In the genomic region with DNA sequence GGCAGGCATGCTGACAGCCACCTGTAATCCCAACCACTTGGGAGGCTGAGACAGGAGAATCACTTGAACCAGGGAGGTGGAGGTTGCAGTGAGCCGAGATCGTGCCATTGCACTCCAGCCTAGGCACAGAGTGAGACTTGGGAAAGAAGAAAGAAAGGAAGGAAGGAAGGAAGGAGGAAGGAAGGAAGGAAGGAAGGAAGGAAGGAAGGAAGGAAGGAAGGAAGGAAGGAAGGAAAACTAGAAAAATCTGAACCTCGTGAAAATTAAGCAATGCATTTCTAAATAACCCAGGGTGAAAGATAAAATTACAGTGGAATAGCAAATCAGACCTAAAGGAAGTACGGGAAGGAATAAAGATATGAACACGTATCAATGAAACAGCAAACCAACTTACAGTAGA, we compare ENCODE assay signal across 2 cellular contexts.
TF ChIP-seq lines count a peak whose summit lies in the region.

No MANE protein-coding gene starts in this region.

TF ChIP-seq in HEK293, 187 proteins besides CTCF, POLR2A, EP300 and RAD21:
- TF ChIP-seq ZNF366 (tag by site-specific recombination; conservative IDR thresholded peaks at IDR 0.05), result peak; percentile 92

TF ChIP-seq in HepG2, 621 proteins besides CTCF, POLR2A, EP300 and RAD21:
- TF ChIP-seq, protein P1, sequence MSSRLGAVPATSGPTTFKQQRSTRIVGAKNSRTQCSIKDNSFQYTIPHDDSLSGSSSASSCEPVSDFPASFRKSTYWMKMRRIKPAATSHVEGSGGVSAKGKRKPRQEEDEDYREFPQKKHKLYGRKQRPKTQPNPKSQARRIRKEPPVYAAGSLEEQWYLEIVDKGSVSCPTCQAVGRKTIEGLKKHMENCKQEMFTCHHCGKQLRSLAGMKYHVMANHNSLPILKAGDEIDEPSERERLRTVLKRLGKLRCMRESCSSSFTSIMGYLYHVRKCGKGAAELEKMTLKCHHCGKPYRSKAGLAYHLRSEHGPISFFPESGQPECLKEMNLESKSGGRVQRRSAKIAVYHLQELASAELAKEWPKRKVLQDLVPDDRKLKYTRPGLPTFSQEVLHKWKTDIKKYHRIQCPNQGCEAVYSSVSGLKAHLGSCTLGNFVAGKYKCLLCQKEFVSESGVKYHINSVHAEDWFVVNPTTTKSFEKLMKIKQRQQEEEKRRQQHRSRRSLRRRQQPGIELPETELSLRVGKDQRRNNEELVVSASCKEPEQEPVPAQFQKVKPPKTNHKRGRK (CRISPR knock-in tag; IDR thresholded peaks at IDR 0.05), result 0 out of 2 replicates have a peak, but pooled peaks have one; percentile 40
TF ChIP-seq in HepG2: peak in this region for 1; not testable (repeated sequence) for 620.
